22 cellular contexts compared by ENCODE assay signal in genomic region chr9:20200900-20201495, GRCh38.
DNase-seq lines count a peak whose midpoint lies in the region; TF ChIP-seq lines count a peak whose summit lies in the region.
"Had no signal": no experiment of that assay in that cellular context is flagged by ENCODE, and none has a peak within 500 bp of the region (broad histone marks: within the 10 kb centered on the region; RNA-seq: fewer than 3 reads in every experiment).

No MANE protein-coding gene starts in this region.

- no peak overlapping the region for H3K27ac ChIP-seq in WERI-Rb-1
- H3K27ac ChIP-seq: sigmoid colon, SK-N-MC, thyroid gland had no signal

- peak; percentile 88 for DNase-seq in DMS 273 (lab: John Stamatoyannopoulos, UW; ENCODE audit: unreplicated experiment)
- DNase-seq in LHCN-M2 (ENCODE audit: low read depth): peak; percentile 95
- DNase-seq in WERI-Rb-1: peak; percentile 17
- peak; percentile 97 for DNase-seq in myocyte (ENCODE audit: low read depth)
- no peak for DNase-seq in D341Med (ENCODE audit: low spot score)
- DNase-seq in kidney tubule cell (ENCODE audit: low spot score): no peak
- no peak for DNase-seq in cortex of kidney (lab: John Stamatoyannopoulos, UW)
- DNase-seq: activated CD4-positive, CD25-positive, alpha-beta regulatory T cell treated with anti-CD3 and anti-CD28 coated beads, Interleukin-2, amount 50 U/mL, for 72 hours; aorta; COR-L47; KBM-7; naive B cell; NCI-H1105 treated with DMSO at 0.1 percent for 48 hours; NCI-H2171 treated with DMSO at 0.1 percent for 48 hours; NCI-H748 treated with DMSO at 0.1 percent for 48 hours; sigmoid colon; stimulated activated CD4-positive, alpha-beta T cell treated with anti-CD3 and anti-CD28 coated beads, Interleukin-1b, Interleukin-23, amount 100 ng/mL, for 48 hours; stimulated activated naive CD4-positive, alpha-beta T cell treated with Interleukin-2 at 50 U/mL for 16 hours; T-helper 9 cell; thyroid gland had no signal

- TF ChIP-seq CTCF in WERI-Rb-1 (IDR thresholded peaks at IDR 0.05; ENCODE audit: low read depth, low read length): no peak

- no peaks in the 10 kb centered on the region for H3K36me3 ChIP-seq in WERI-Rb-1
- H3K36me3 ChIP-seq: sigmoid colon, thyroid gland had no signal

- H3K27me3 ChIP-seq in WERI-Rb-1 (ENCODE audit: insufficient read depth, low read depth, severe bottlenecking): no peaks in the 10 kb centered on the region
- H3K27me3 ChIP-seq: sigmoid colon, thyroid gland had no signal

- H3K9me3 ChIP-seq in WERI-Rb-1 (ENCODE audit: severe bottlenecking): no peaks in the 10 kb centered on the region
- H3K9me3 ChIP-seq: sigmoid colon, thyroid gland had no signal

- H3K4me3 ChIP-seq in WERI-Rb-1 (ENCODE audit: low read depth, low read length): no peak overlapping the region
- H3K4me3 ChIP-seq: GM23338, sigmoid colon, SK-N-MC, thyroid gland had no signal

Comparison
In these comparisons a context has a peak if more than half of its experiments do, and no peak if none do; other contexts are left out.
1. DNase-seq: peak in DMS 273 (single experiment), LHCN-M2 (single experiment), WERI-Rb-1 (single experiment) and myocyte (single experiment); none in D341Med (single experiment), kidney tubule cell (single experiment) and cortex of kidney (single experiment).